In the genomic region with DNA sequence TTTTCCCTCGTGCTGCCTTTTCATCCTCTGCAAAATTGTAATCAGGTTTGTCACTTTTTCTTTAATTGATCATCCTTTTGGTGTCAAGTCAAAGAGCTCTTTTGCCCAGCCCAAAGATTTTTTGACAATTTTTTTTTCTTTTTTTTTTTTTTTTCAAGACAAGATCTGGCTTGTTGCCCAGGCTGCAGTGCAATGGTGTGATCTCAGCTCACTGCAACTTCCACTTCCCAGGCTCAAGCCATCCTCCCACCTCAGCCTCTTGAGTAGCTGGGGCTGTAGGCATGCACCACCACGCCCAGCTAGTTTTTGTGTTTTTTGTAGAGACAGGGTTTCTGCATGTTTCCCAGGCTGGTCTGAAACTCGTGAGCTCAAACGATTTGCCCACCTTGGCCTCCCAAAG, we compare ENCODE assay signal across 11 cellular contexts. TPM values are rescaled to one million over a fixed set of nuclear protein-coding genes. Genes with fewer than 3 reads are reported as not detected.
A peak's percentile ranks its signal among the peaks of the same experiment; 100 is the strongest.
DNase-seq lines count a peak whose midpoint lies in the region; ATAC-seq and TF ChIP-seq lines count a peak whose summit lies in the region.
"Had no signal": no experiment of that assay in that cellular context is flagged by ENCODE, and none has a peak within 500 bp of the region (broad histone marks: within the 10 kb centered on the region; RNA-seq: fewer than 3 reads in every experiment).

No MANE protein-coding gene starts in this region.

- TF ChIP-seq CTCF in astrocyte of the spinal cord (IDR thresholded peaks at IDR 0.05; ENCODE audit: low read depth, low read length) (no peak), lower lobe of right lung (IDR thresholded peaks at IDR 0.05) (no peak)

- H3K4me1 ChIP-seq in Karpas-422 (ENCODE audit: low read length) (peaks cover 21% of the 10 kb centered on the region), lower lobe of right lung (no peaks in the 10 kb centered on the region)
- H3K4me1 ChIP-seq: prostate gland had no signal

- no peak overlapping the region for H2AFZ ChIP-seq in Karpas-422 (ENCODE audit: low read length)

- in situ Hi-C loops in astrocyte of the spinal cord (cut with HindIII; ENCODE audit: low sequenced_read_pairs): no loop called here

- DNase-seq in ELR (ENCODE audit: low read depth) (peak; percentile 53), Karpas-422 (peak; percentile 42), astrocyte of the spinal cord (ENCODE audit: low read depth, low spot score) (peak; percentile 54), lower lobe of right lung (peak; percentile 53), SW480 (ENCODE audit: low spot score) (no peak)
- DNase-seq: activated CD4-positive, CD25-positive, alpha-beta regulatory T cell treated with anti-CD3 and anti-CD28 coated beads, Interleukin-2, amount 50 U/mL, for 72 hours had no signal

- peaks cover 2% of the 10 kb centered on the region; the same call in 1 of the 2 replicates for H3K79me2 ChIP-seq in Karpas-422 (ENCODE audit: low read length)

- no peaks in the 10 kb centered on the region for H3K9me3 ChIP-seq in Karpas-422 (ENCODE audit: low read length)
- H3K9me3 ChIP-seq in lower lobe of right lung: no peaks in the 10 kb centered on the region
- H3K9me3 ChIP-seq: prostate gland had no signal

- H4K20me1 ChIP-seq in Karpas-422 (ENCODE audit: insufficient read depth, low read depth, low read length): no peaks in the 10 kb centered on the region

- H3K9me2 ChIP-seq in Karpas-422 (replicated peaks; ENCODE audit: insufficient read depth, low read length): no peaks in the 10 kb centered on the region

- H3K36me3 ChIP-seq in Karpas-422 (ENCODE audit: insufficient read depth, low read length) (peaks cover 42% of the 10 kb centered on the region), lower lobe of right lung (peaks cover 66% of the 10 kb centered on the region)
- H3K36me3 ChIP-seq: prostate gland had no signal

- no peak overlapping the region for H3K9ac ChIP-seq in Karpas-422 (ENCODE audit: low read length)

- no peak overlapping the region for H3K27ac ChIP-seq in Karpas-422 (ENCODE audit: low read length)
- no peak overlapping the region for H3K27ac ChIP-seq in lower lobe of right lung
- H3K27ac ChIP-seq: HL-60, prostate gland had no signal

- peak in 1 of 2 donors; percentile 59 for ATAC-seq in lower lobe of right lung
- ATAC-seq in GM19351 (IDR thresholded peaks at IDR 0.05; ENCODE audit: unreplicated experiment): no peak
- ATAC-seq in HG03565 (IDR thresholded peaks at IDR 0.05; ENCODE audit: unreplicated experiment): no peak
- no peak for ATAC-seq in GM19035 (IDR thresholded peaks at IDR 0.05; ENCODE audit: unreplicated experiment)

- H3K4me2 ChIP-seq in Karpas-422 (ENCODE audit: low read depth, low read length, poor library complexity, severe bottlenecking): no peak overlapping the region

- H3K27me3 ChIP-seq in Karpas-422 (ENCODE audit: low read length) (no peaks in the 10 kb centered on the region), lower lobe of right lung (ENCODE audit: low read depth) (no peaks in the 10 kb centered on the region)

- intact Hi-C loops in lower lobe of right lung (cut with DNase I): no loop called here

- H3K4me3 ChIP-seq in Karpas-422 (ENCODE audit: low read length) (no peak overlapping the region), astrocyte of the spinal cord (ENCODE audit: low read depth, low read length) (no peak overlapping the region), lower lobe of right lung (no peak overlapping the region)
- H3K4me3 ChIP-seq: prostate gland had no signal

RNA-seq across cellular contexts. Expression of a gene that starts 36.7 kb away (rescaled TPM):
- total RNA-seq in Karpas-422 (2014; rRNA removed; shearing (Covaris generic); ENCODE audit: low replicate concordance): 42.1 and 47.1 TPM in 2 replicates
- total RNA-seq in lower lobe of right lung: 29.6 TPM
